Comparison of ENCODE assay signal across 1 cellular context in the genomic region with DNA sequence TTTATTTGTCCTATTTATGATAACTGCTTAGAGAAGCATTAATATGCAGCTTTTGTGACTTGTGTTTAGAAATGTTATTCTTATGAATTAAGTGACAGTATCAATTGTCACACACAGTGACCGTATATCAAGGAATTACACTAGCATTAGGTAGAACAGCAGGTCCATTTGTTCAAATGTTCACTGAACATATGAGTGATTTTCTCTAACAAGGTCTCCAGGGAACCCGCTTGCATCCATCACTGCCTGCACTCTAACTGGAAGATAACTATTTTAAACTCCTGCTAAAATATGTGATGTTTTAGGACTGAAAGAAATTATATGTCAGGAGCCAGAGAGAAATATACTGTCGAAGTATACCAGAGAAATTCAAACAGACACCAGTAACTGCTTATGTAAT.
TF ChIP-seq lines count a peak whose summit lies in the region.

No MANE protein-coding gene starts in this region.

TF ChIP-seq in HepG2, 621 proteins besides CTCF, POLR2A, EP300 and RAD21 (continued from another document):
- TF ChIP-seq, protein P1, sequence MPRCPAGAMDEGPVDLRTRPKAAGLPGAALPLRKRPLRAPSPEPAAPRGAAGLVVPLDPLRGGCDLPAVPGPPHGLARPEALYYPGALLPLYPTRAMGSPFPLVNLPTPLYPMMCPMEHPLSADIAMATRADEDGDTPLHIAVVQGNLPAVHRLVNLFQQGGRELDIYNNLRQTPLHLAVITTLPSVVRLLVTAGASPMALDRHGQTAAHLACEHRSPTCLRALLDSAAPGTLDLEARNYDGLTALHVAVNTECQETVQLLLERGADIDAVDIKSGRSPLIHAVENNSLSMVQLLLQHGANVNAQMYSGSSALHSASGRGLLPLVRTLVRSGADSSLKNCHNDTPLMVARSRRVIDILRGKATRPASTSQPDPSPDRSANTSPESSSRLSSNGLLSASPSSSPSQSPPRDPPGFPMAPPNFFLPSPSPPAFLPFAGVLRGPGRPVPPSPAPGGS (CRISPR knock-in tag; IDR thresholded peaks at IDR 0.05): no peak
- no peak for TF ChIP-seq POGZ (CRISPR knock-in tag; IDR thresholded peaks at IDR 0.05)
- TF ChIP-seq MATR3 (CRISPR knock-in tag; IDR thresholded peaks at IDR 0.05): no peak
- TF ChIP-seq SP5 (CRISPR knock-in tag; IDR thresholded peaks at IDR 0.05; ENCODE audit: borderline replicate concordance, low read depth): no peak
